17 cellular contexts compared by ENCODE assay signal in genomic region chrY:15593476-15594160, GRCh38.
"Had no signal": no experiment of that assay in that cellular context is flagged by ENCODE, and none has a peak within 500 bp of the region (broad histone marks: within the 10 kb centered on the region; RNA-seq: fewer than 3 reads in every experiment).

No MANE protein-coding gene starts in this region.

- H3K9me3 ChIP-seq: tibial artery had no signal

- H3K27ac Mint-ChIP-seq: activated CD4-positive, alpha-beta T cell treated with anti-CD3 and anti-CD28 coated beads, Interleukin-2, amount 10 ng/mL, durations not matched to agents 7 days and 5 days; dendritic cell treated with granulocyte-macrophage colony-stimulating factor and Interleukin-4, amounts not matched to agents 40 ng/mL and 50 ng/mL, for 4 days; natural killer cell treated with Interleukin-12 subunit alpha and Interleukin-12 subunit beta and Interleukin-15 and Interleukin-18, amount 100 ng/mL, for 72 hours had no signal

- H3K4me3 ChIP-seq: skin epidermis, tibial artery had no signal

- H3K4me3 Mint-ChIP-seq: activated CD4-positive, alpha-beta T cell treated with anti-CD3 and anti-CD28 coated beads, Interleukin-2, amount 10 ng/mL, durations not matched to agents 7 days and 5 days; dendritic cell treated with granulocyte-macrophage colony-stimulating factor and Interleukin-4, amounts not matched to agents 40 ng/mL and 50 ng/mL, for 4 days; natural killer cell treated with Interleukin-12 subunit alpha and Interleukin-12 subunit beta and Interleukin-15 and Interleukin-18, amount 100 ng/mL, for 72 hours had no signal

- H3K27me3 Mint-ChIP-seq: activated CD4-positive, alpha-beta T cell treated with anti-CD3 and anti-CD28 coated beads, Interleukin-2, amount 10 ng/mL, durations not matched to agents 7 days and 5 days; dendritic cell treated with granulocyte-macrophage colony-stimulating factor and Interleukin-4, amounts not matched to agents 40 ng/mL and 50 ng/mL, for 4 days; natural killer cell treated with Interleukin-12 subunit alpha and Interleukin-12 subunit beta and Interleukin-15 and Interleukin-18, amount 100 ng/mL, for 72 hours had no signal

- H3K4me1 Mint-ChIP-seq: activated CD4-positive, alpha-beta T cell treated with anti-CD3 and anti-CD28 coated beads, Interleukin-2, amount 10 ng/mL, durations not matched to agents 7 days and 5 days had no signal

- H3K4me1 ChIP-seq: tibial artery had no signal

- H3K36me3 Mint-ChIP-seq: natural killer cell treated with Interleukin-12 subunit alpha and Interleukin-12 subunit beta and Interleukin-15 and Interleukin-18, amount 100 ng/mL, for 72 hours had no signal

- H3K27ac ChIP-seq: brain microvascular endothelial cell, skin epidermis, tibial artery had no signal

- DNase-seq: activated CD4-positive, alpha-beta T cell treated with anti-CD3 and anti-CD28 coated beads, Interleukin-2, amount 10 ng/mL, durations not matched to agents 7 days and 5 days; activated naive CD4-positive, alpha-beta T cell treated with Interleukin-2 at 50 U/mL for 16 hours; activated T-cell treated with anti-CD3 and anti-CD28 coated beads for 4 hours; anterior cingulate cortex; brain microvascular endothelial cell; cerebellar nuclear complex; effector memory CD4-positive, alpha-beta T cell; erythroblast; glutamatergic neuron; hypothalamus; stimulated activated CD4-positive, alpha-beta T cell treated with anti-CD3 and anti-CD28 coated beads, Interleukin-15, amount 100 ng/mL, for 24 hours; stimulated activated CD4-positive, alpha-beta T cell treated with anti-CD3 and anti-CD28 coated beads, Interleukin-4, amount 100 ng/mL, for 24 hours; stimulated activated naive CD4-positive, alpha-beta T cell; tibial artery had no signal

- H3K27me3 ChIP-seq: brain microvascular endothelial cell, tibial artery had no signal

- ATAC-seq: natural killer cell treated with Interleukin-12 subunit alpha and Interleukin-12 subunit beta and Interleukin-15 and Interleukin-18, amount 100 ng/mL, for 72 hours had no signal

- H3K36me3 ChIP-seq: brain microvascular endothelial cell, tibial artery had no signal

- H3K9me3 Mint-ChIP-seq: activated CD4-positive, alpha-beta T cell treated with anti-CD3 and anti-CD28 coated beads, Interleukin-2, amount 10 ng/mL, durations not matched to agents 7 days and 5 days; dendritic cell treated with granulocyte-macrophage colony-stimulating factor and Interleukin-4, amounts not matched to agents 40 ng/mL and 50 ng/mL, for 4 days; natural killer cell treated with Interleukin-12 subunit alpha and Interleukin-12 subunit beta and Interleukin-15 and Interleukin-18, amount 100 ng/mL, for 72 hours had no signal
